8 cellular contexts compared by ENCODE assay signal in genomic region chr14:75258803-75259509, GRCh38. TPM values are rescaled to one million over a fixed set of nuclear protein-coding genes. Genes with fewer than 3 reads are reported as not detected.
DNase-seq lines count a peak whose midpoint lies in the region; ATAC-seq lines count a peak whose summit lies in the region.

No MANE protein-coding gene starts in this region.

- H3K36me3 Mint-ChIP-seq in CD8-positive, alpha-beta memory T cell: no peaks in the 10 kb centered on the region
- H3K36me3 Mint-ChIP-seq in activated CD8-positive, alpha-beta memory T cell treated with anti-CD3 and anti-CD28 coated beads, Interleukin-2, amount 10 ng/mL, durations not matched to agents 7 days and 5 days: no peaks in the 10 kb centered on the region
- H3K36me3 Mint-ChIP-seq in effector memory CD8-positive, alpha-beta T cell (ENCODE audit: insufficient read depth): peaks cover 24% of the 10 kb centered on the region

- H3K4me3 ChIP-seq in CD8-positive, alpha-beta memory T cell (ENCODE audit: low read length): peak overlapping the region; percentile 75

- H3K27ac ChIP-seq in CD8-positive, alpha-beta memory T cell (ENCODE audit: low read depth, low read length): peak overlapping the region; percentile 99

- no peaks in the 10 kb centered on the region for H3K27me3 ChIP-seq in CD8-positive, alpha-beta memory T cell (ENCODE audit: insufficient read depth, low read length, poor library complexity, severe bottlenecking)

- peaks cover 24% of the 10 kb centered on the region for H3K4me1 ChIP-seq in CD8-positive, alpha-beta memory T cell (ENCODE audit: insufficient read depth, low read length)

- peak overlapping the region; percentile 99 to 100 (median 99) for H3K27ac Mint-ChIP-seq in CD8-positive, alpha-beta memory T cell
- H3K27ac Mint-ChIP-seq in activated CD8-positive, alpha-beta memory T cell treated with anti-CD3 and anti-CD28 coated beads, Interleukin-2, amount 10 ng/mL, durations not matched to agents 7 days and 5 days: peak overlapping the region; percentile 95
- peak overlapping the region; percentile 98 to 99 for H3K27ac Mint-ChIP-seq in effector memory CD8-positive, alpha-beta T cell

- H3K4me1 Mint-ChIP-seq in CD8-positive, alpha-beta memory T cell: peaks cover 22 to 35% (median 31%) of the 10 kb centered on the region in 3 donors
- H3K4me1 Mint-ChIP-seq in activated CD8-positive, alpha-beta memory T cell treated with anti-CD3 and anti-CD28 coated beads, Interleukin-2, amount 10 ng/mL, durations not matched to agents 7 days and 5 days: peaks cover 18% of the 10 kb centered on the region
- peaks cover 14 to 15% of the 10 kb centered on the region in 2 donors for H3K4me1 Mint-ChIP-seq in effector memory CD8-positive, alpha-beta T cell (ENCODE audit: low read depth in 2 of 2)

- peaks cover 5 to 8% of the 10 kb centered on the region in 2 donors for H3K27me3 Mint-ChIP-seq in CD8-positive, alpha-beta memory T cell
- peaks cover 54% of the 10 kb centered on the region for H3K27me3 Mint-ChIP-seq in activated CD8-positive, alpha-beta memory T cell treated with anti-CD3 and anti-CD28 coated beads, Interleukin-2, amount 10 ng/mL, durations not matched to agents 7 days and 5 days
- H3K27me3 Mint-ChIP-seq in effector memory CD8-positive, alpha-beta T cell: no peaks in the 10 kb centered on the region

- H3K4me3 Mint-ChIP-seq in CD8-positive, alpha-beta memory T cell: peak overlapping the region; percentile 77 to 95 (median 89)
- peak overlapping the region; percentile 81 for H3K4me3 Mint-ChIP-seq in activated CD8-positive, alpha-beta memory T cell treated with anti-CD3 and anti-CD28 coated beads, Interleukin-2, amount 10 ng/mL, durations not matched to agents 7 days and 5 days
- H3K4me3 Mint-ChIP-seq in effector memory CD8-positive, alpha-beta T cell: peak overlapping the region; percentile 69 to 82

- CTCF ChIA-PET in CD8-positive, alpha-beta memory T cell (lab: Charles Lee): interaction anchor here (0.9 to 2.5 kb wide), 8 partner anchors 8 to 255 kb away, joined by 3 to 15 read pairs (median 4); no protein-coding TSS in a partner anchor
- CTCF ChIA-PET in activated CD8-positive, alpha-beta memory T cell treated with anti-CD3 and anti-CD28 coated beads, Interleukin-2, amount 10 ng/mL, durations not matched to agents 7 days and 5 days (lab: Charles Lee): interaction anchor here (1.0 to 3.1 kb wide), 6 partner anchors 9 to 37 kb away, joined by 3 to 14 read pairs (median 8); no protein-coding TSS in a partner anchor

- POLR2A ChIA-PET in CD8-positive, alpha-beta memory T cell (lab: Charles Lee): interaction anchor here (0.6 to 2.9 kb wide), 12 partner anchors 9 to 132 kb away, joined by 3 to 19 read pairs (median 4); partner anchors contain the start of genes FOS, NEK9 and TMED10

- H3K9me3 Mint-ChIP-seq in CD8-positive, alpha-beta memory T cell: no peaks in the 10 kb centered on the region
- H3K9me3 Mint-ChIP-seq in activated CD8-positive, alpha-beta memory T cell treated with anti-CD3 and anti-CD28 coated beads, Interleukin-2, amount 10 ng/mL, durations not matched to agents 7 days and 5 days (ENCODE audit: low read depth): no peaks in the 10 kb centered on the region
- H3K9me3 Mint-ChIP-seq in effector memory CD8-positive, alpha-beta T cell: no peaks in the 10 kb centered on the region

- no peaks in the 10 kb centered on the region for H3K36me3 ChIP-seq in CD8-positive, alpha-beta memory T cell (ENCODE audit: insufficient read depth, low read length)

- peak; percentile 100 for DNase-seq in CD8-positive, alpha-beta memory T cell
- peak; percentile 99 for DNase-seq in HT1080 (ENCODE audit: low read depth)
- DNase-seq in NOMO-1 (lab: John Stamatoyannopoulos, UW; ENCODE audit: unreplicated experiment in 2 of 2): peak; percentile 98 to 99
- peak; percentile 99 for DNase-seq in activated CD8-positive, alpha-beta memory T cell treated with anti-CD3 and anti-CD28 coated beads, Interleukin-2, amount 10 ng/mL, durations not matched to agents 7 days and 5 days
- peak; percentile 99 to 100 (median 100) for DNase-seq in effector memory CD8-positive, alpha-beta T cell
- DNase-seq in medulla oblongata (ENCODE audit: extremely low spot score): peak; percentile 99
- DNase-seq in stimulated activated CD4-positive, alpha-beta T cell treated with anti-CD3 and anti-CD28 coated beads, TNF-alpha, amount 100 ng/mL, for 48 hours (ENCODE audit: low read depth in 3 of 3): peak; percentile 96 to 99 (median 98)

- peak; percentile 94 for ATAC-seq in GM21367 (IDR thresholded peaks at IDR 0.05; ENCODE audit: unreplicated experiment)
- peak; percentile 91 for ATAC-seq in activated CD8-positive, alpha-beta memory T cell treated with anti-CD3 and anti-CD28 coated beads, Interleukin-2, amount 10 ng/mL, durations not matched to agents 7 days and 5 days
- ATAC-seq in effector memory CD8-positive, alpha-beta T cell (replicated peaks): peak; percentile 89

- no peaks in the 10 kb centered on the region for H3K9me3 ChIP-seq in CD8-positive, alpha-beta memory T cell (ENCODE audit: low read length)

RNA-seq across cellular contexts. Expression of gene FOS, which starts 19.7 kb away (rescaled TPM):
- total RNA-seq in CD8-positive, alpha-beta memory T cell: 10 to 100 TPM; 15.2 to 16.8 TPM
- 768 TPM for polyA plus RNA-seq in CD8-positive, alpha-beta memory T cell
- 2.2 and 3.2 TPM in 2 replicates for total RNA-seq in HT1080 (2014; rRNA removed; shearing (Covaris generic))
- polyA plus RNA-seq in HT1080 (2015; cell fraction: cytosol; rRNA removed): 1.1 and 2.4 TPM in 2 replicates
- polyA plus RNA-seq in HT1080 (2015; cell fraction: nucleus; rRNA removed): 11.4 and 34.0 TPM in 2 replicates
- 10 to 100 TPM in 1 of 2 experiments, 1 to 10 TPM in 1; 6.9 to 78.6 TPM for total RNA-seq in activated CD8-positive, alpha-beta memory T cell treated with anti-CD3 and anti-CD28 coated beads, Interleukin-2, amount 10 ng/mL, durations not matched to agents 7 days and 5 days

Comparison
In these comparisons a context has a peak if more than half of its experiments do, and no peak if none do; other contexts are left out.
1. Peak in every context shown above with its lines: DNase-seq, ATAC-seq, H3K4me3 ChIP-seq and H3K27ac ChIP-seq.